Comparison of ENCODE assay signal across 8 cellular contexts in genomic region chr15:50876989-50877360, GRCh38. TPM values are rescaled to one million over a fixed set of nuclear protein-coding genes. Genes with fewer than 3 reads are reported as not detected.
DNase-seq lines count a peak whose midpoint lies in the region; ATAC-seq and TF ChIP-seq lines count a peak whose summit lies in the region.

No MANE protein-coding gene starts in this region.

- H3K27ac ChIP-seq in AG04450 (ENCODE audit: low read depth, low read length) (no peak overlapping the region), liver (ENCODE audit: low read depth in 1 of 2, low read length in 2 of 2) (peak overlapping the region in 1 of 2 donors; percentile 49)

- peak overlapping the region; percentile 11 for H3K27ac Mint-ChIP-seq in activated CD4-positive, alpha-beta T cell treated with anti-CD3 and anti-CD28 coated beads, Interleukin-2, amount 10 ng/mL, durations not matched to agents 24 days and 14 days

- H3K4me3 ChIP-seq in AG04450 (ENCODE audit: low read depth, low read length), result peak overlapping the region; percentile 35
- H3K4me3 ChIP-seq in liver (ENCODE audit: low read depth in 1 of 3, low read length in 3 of 3), result peak overlapping the region; percentile 19 to 45 (median 29)

- H3K4me1 Mint-ChIP-seq in activated CD4-positive, alpha-beta T cell treated with anti-CD3 and anti-CD28 coated beads, Interleukin-2, amount 10 ng/mL, durations not matched to agents 24 days and 14 days, result peaks cover 48% of the 10 kb centered on the region

- TF ChIP-seq RAD21 in liver (IDR thresholded peaks at IDR 0.05), result peak; percentile 98 to 99

- peak; percentile 99 for TF ChIP-seq CTCF in AG04450 (IDR thresholded peaks at IDR 0.05; ENCODE audit: low read depth, low read length)
- TF ChIP-seq CTCF in liver (IDR thresholded peaks at IDR 0.05; ENCODE audit: low read depth, low read length, missing input control), result peak; percentile 98

- peak; percentile 91 for DNase-seq in AG04450 (ENCODE audit: low read depth, low spot score)
- DNase-seq in GOT3 (lab: John Stamatoyannopoulos, UW), result peak; percentile 67
- peak; percentile 47 to 82 for DNase-seq in NCI-H446 (lab: John Stamatoyannopoulos, UW)
- peak; percentile 93 for DNase-seq in activated CD4-positive, alpha-beta T cell treated with anti-CD3 and anti-CD28 coated beads, Interleukin-2, amount 10 ng/mL, durations not matched to agents 24 days and 14 days
- DNase-seq in dedifferentiated amniotic fluid mesenchymal stem cell (ENCODE audit: extremely low spot score), result peak; percentile 96
- DNase-seq in stimulated activated CD4-positive, alpha-beta T cell treated with anti-CD3 and anti-CD28 coated beads, Interleukin-2, amount 100 ng/mL, for 4 hours (ENCODE audit: low read depth), result peak; percentile 57

- WGBS in liver, result under 1% methylated on average over 8 of the region's 8 CpGs

- CTCF ChIA-PET in AG04450 (lab: Charles Lee), result interaction anchor here (0.6 to 6.5 kb wide), 17 partner anchors 8 to 724 kb away, joined by 3 to 66 read pairs (median 4); no protein-coding TSS in a partner anchor

- no peaks in the 10 kb centered on the region for H3K9me3 ChIP-seq in AG04450 (ENCODE audit: control insufficient read depth, insufficient read depth, low read length)
- H3K9me3 ChIP-seq in liver (ENCODE audit: control insufficient read depth in 4 of 4, low read length in 3 of 4), result no peaks in the 10 kb centered on the region

- intact Hi-C loops in activated CD4-positive, alpha-beta T cell treated with anti-CD3 and anti-CD28 coated beads, Interleukin-2, amount 10 ng/mL, durations not matched to agents 24 days and 14 days (cut with micrococcal nuclease), result loop anchor here (2.0 kb wide), 1 partner anchor 190 kb away; the partner anchor contains the start of gene TRPM7

- POLR2A ChIA-PET in AG04450 (lab: Yijun Ruan, JAX), result interaction anchor here (1.1 to 1.5 kb wide), 2 partner anchors 8 to 191 kb away, joined by 3 read pairs; a partner anchor contains a TSS

- no peaks in the 10 kb centered on the region for H3K9me3 Mint-ChIP-seq in activated CD4-positive, alpha-beta T cell treated with anti-CD3 and anti-CD28 coated beads, Interleukin-2, amount 10 ng/mL, durations not matched to agents 24 days and 14 days

- ATAC-seq in HG03280 (IDR thresholded peaks at IDR 0.05; ENCODE audit: unreplicated experiment), result no peak

- no peaks in the 10 kb centered on the region for H3K36me3 Mint-ChIP-seq in activated CD4-positive, alpha-beta T cell treated with anti-CD3 and anti-CD28 coated beads, Interleukin-2, amount 10 ng/mL, durations not matched to agents 24 days and 14 days (ENCODE audit: low read depth)

- H3K4me3 Mint-ChIP-seq in activated CD4-positive, alpha-beta T cell treated with anti-CD3 and anti-CD28 coated beads, Interleukin-2, amount 10 ng/mL, durations not matched to agents 24 days and 14 days, result peak overlapping the region; percentile 81

- H3K27me3 Mint-ChIP-seq in activated CD4-positive, alpha-beta T cell treated with anti-CD3 and anti-CD28 coated beads, Interleukin-2, amount 10 ng/mL, durations not matched to agents 24 days and 14 days, result peaks cover 13% of the 10 kb centered on the region

- H3K9ac ChIP-seq in liver (ENCODE audit: low read depth in 1 of 2, low read length in 2 of 2), result peak overlapping the region; percentile 33 to 76

- H3K4me1 ChIP-seq in liver (ENCODE audit: control insufficient read depth in 4 of 4, insufficient read depth in 4 of 4, low read length in 3 of 4), result peaks cover 6 to 37% (median 18%) of the 10 kb centered on the region in 4 donors

- H3K36me3 ChIP-seq in liver (ENCODE audit: control insufficient read depth in 4 of 4, insufficient read depth in 3 of 4, low read depth in 1 of 4, low read length in 3 of 4), result no peaks in the 10 kb centered on the region

- H3K27me3 ChIP-seq in AG04450 (ENCODE audit: control insufficient read depth, insufficient read depth, low read length) (peaks cover 8% of the 10 kb centered on the region), liver (ENCODE audit: control insufficient read depth in 4 of 4, insufficient read depth in 4 of 4, low read length in 3 of 4) (no peaks in the 10 kb centered on the region)

TF ChIP-seq in liver, 16 proteins besides CTCF, POLR2A, EP300 and RAD21:
- no peak for TF ChIP-seq REST (IDR thresholded peaks at IDR 0.05)
- peak; percentile 22 for TF ChIP-seq ATF3 (IDR thresholded peaks at IDR 0.05)
- peak in 1 of 2 donors; percentile 18 for TF ChIP-seq RXRA (IDR thresholded peaks at IDR 0.05)
- peak in 1 of 2 donors; percentile 13 for TF ChIP-seq HNF4A (conservative IDR thresholded peaks at IDR 0.05)
- peak; percentile 59 for TF ChIP-seq YY1 (IDR thresholded peaks at IDR 0.05)
- peak; percentile 7 for TF ChIP-seq SP1 (IDR thresholded peaks at IDR 0.05)

RNA-seq across cellular contexts. Expression of gene AP4E1, which starts 31.5 kb away (rescaled TPM):
- polyA plus RNA-seq in AG04450 (2011; rRNA removed), result 4.1 and 4.5 TPM in 2 replicates
- 3.6 and 7.4 TPM in 2 replicates for polyA minus RNA-seq in AG04450 (2011; rRNA and poly(A)+ RNA removed)
- total RNA-seq in activated CD4-positive, alpha-beta T cell treated with anti-CD3 and anti-CD28 coated beads, Interleukin-2, amount 10 ng/mL, durations not matched to agents 24 days and 14 days, result 16.5 TPM in 2 replicates
- total RNA-seq in liver, result 10 to 100 TPM in 1 of 2 donors, 1 to 10 TPM in 1; 7.3 to 10.2 TPM
- 1 to 10 TPM; 1.3 to 1.8 TPM for polyA plus RNA-seq in liver
